In genomic region chr1:225691377-225691776, GRCh38 we compare ENCODE assay signal across 14 cellular contexts. TPM values are rescaled to one million over a fixed set of nuclear protein-coding genes. Genes with fewer than 3 reads are reported as not detected.
DNase-seq lines count a peak whose midpoint lies in the region; ATAC-seq, FAIRE-seq and TF ChIP-seq lines count a peak whose summit lies in the region.
"Had no signal": no experiment of that assay in that cellular context is flagged by ENCODE, and none has a peak within 500 bp of the region (broad histone marks: within the 10 kb centered on the region; RNA-seq: fewer than 3 reads in every experiment).

No MANE protein-coding gene starts in this region.

- no peak overlapping the region for H3K27ac Mint-ChIP-seq in activated CD4-positive, alpha-beta memory T cell treated with anti-CD3 and anti-CD28 coated beads, Interleukin-2, amount 10 ng/mL, durations not matched to agents 7 days and 5 days
- no peak overlapping the region for H3K27ac Mint-ChIP-seq in natural killer cell
- H3K27ac Mint-ChIP-seq: activated CD4-positive, alpha-beta T cell treated with anti-CD3 and anti-CD28 coated beads, Interleukin-2, amount 10 ng/mL, durations not matched to agents 7 days and 5 days; CD4-positive, alpha-beta memory T cell had no signal

- H3K4me3 ChIP-seq in endothelial cell of umbilical vein (replicated peaks in 1 of 3; ENCODE audit: insufficient read depth in 1 of 3, low read depth in 1 of 3, low read length in 3 of 3) (no peak overlapping the region), pancreas (no peak overlapping the region)

- ATAC-seq in pancreas, result peak; percentile 74 to 85 (median 81)
- no peak for ATAC-seq in GM18868 (IDR thresholded peaks at IDR 0.05; ENCODE audit: unreplicated experiment)
- no peak for ATAC-seq in natural killer cell
- ATAC-seq: HCT116 had no signal

- no peaks in the 10 kb centered on the region for H3K4me1 Mint-ChIP-seq in activated CD4-positive, alpha-beta memory T cell treated with anti-CD3 and anti-CD28 coated beads, Interleukin-2, amount 10 ng/mL, durations not matched to agents 7 days and 5 days
- no peaks in the 10 kb centered on the region for H3K4me1 Mint-ChIP-seq in natural killer cell
- H3K4me1 Mint-ChIP-seq: activated CD4-positive, alpha-beta T cell treated with anti-CD3 and anti-CD28 coated beads, Interleukin-2, amount 10 ng/mL, durations not matched to agents 7 days and 5 days; CD4-positive, alpha-beta memory T cell had no signal

- no TSS peak for BruUV-seq in endothelial cell of umbilical vein (replicated peaks; lab: Mats Ljungman, UMichigan)

- H3K79me2 ChIP-seq in endothelial cell of umbilical vein (ENCODE audit: control insufficient read depth, insufficient read depth, low read length), result no peaks in the 10 kb centered on the region

- 11 to 16% methylated on average over 2 of the region's 2 CpGs for WGBS in pancreas, 2 donors

- no peaks in the 10 kb centered on the region for H3K9me3 Mint-ChIP-seq in activated CD4-positive, alpha-beta memory T cell treated with anti-CD3 and anti-CD28 coated beads, Interleukin-2, amount 10 ng/mL, durations not matched to agents 7 days and 5 days
- H3K9me3 Mint-ChIP-seq in natural killer cell, result no peaks in the 10 kb centered on the region
- H3K9me3 Mint-ChIP-seq: activated CD4-positive, alpha-beta T cell treated with anti-CD3 and anti-CD28 coated beads, Interleukin-2, amount 10 ng/mL, durations not matched to agents 7 days and 5 days; CD4-positive, alpha-beta memory T cell had no signal

- intact Hi-C loops in endothelial cell of umbilical vein (cut with micrococcal nuclease) (no loop called here), pancreas (cut with DNase I) (no loop called here), natural killer cell (cut with micrococcal nuclease) (no loop called here)

- H2AFZ ChIP-seq in endothelial cell of umbilical vein (ENCODE audit: low read depth, low read length), result no peak overlapping the region

- dilution Hi-C loops in endothelial cell of umbilical vein (cut with MboI; ENCODE audit: extremely low pct_ligation_motif_present, low sequenced_read_pairs), result no loop called here

- H3K27me3 ChIP-seq in endothelial cell of umbilical vein (ENCODE audit: control insufficient read depth in 2 of 2, insufficient read depth in 2 of 2, low read length in 2 of 2), result no peaks in the 10 kb centered on the region
- no peaks in the 10 kb centered on the region for H3K27me3 ChIP-seq in pancreas

- H3K9ac ChIP-seq in endothelial cell of umbilical vein (replicated peaks; ENCODE audit: extremely low read depth, insufficient read depth, low read length), result no peak overlapping the region

- H3K9me3 ChIP-seq in endothelial cell of umbilical vein (replicated peaks; ENCODE audit: control insufficient read depth, insufficient read depth, low read length) (no peaks in the 10 kb centered on the region), pancreas (no peaks in the 10 kb centered on the region)

- H3K27me3 Mint-ChIP-seq in activated CD4-positive, alpha-beta memory T cell treated with anti-CD3 and anti-CD28 coated beads, Interleukin-2, amount 10 ng/mL, durations not matched to agents 7 days and 5 days, result peaks cover 3% of the 10 kb centered on the region
- H3K27me3 Mint-ChIP-seq in natural killer cell (ENCODE audit: low read depth in 2 of 2), result no peaks in the 10 kb centered on the region

- no peaks in the 10 kb centered on the region for H4K20me1 ChIP-seq in endothelial cell of umbilical vein (replicated peaks; ENCODE audit: control insufficient read depth, extremely low read depth, insufficient read depth, low read length)

- POLR2A ChIA-PET in endothelial cell of umbilical vein (lab: Charles Lee), result no interaction called here
- POLR2A ChIA-PET in activated CD4-positive, alpha-beta memory T cell treated with anti-CD3 and anti-CD28 coated beads, Interleukin-2, amount 10 ng/mL, durations not matched to agents 7 days and 5 days (lab: Charles Lee), result no interaction called here

- no peaks in the 10 kb centered on the region for H3K36me3 ChIP-seq in endothelial cell of umbilical vein (ENCODE audit: control insufficient read depth in 2 of 2, extremely low read depth in 1 of 2, insufficient read depth in 2 of 2, low read length in 2 of 2)
- H3K36me3 ChIP-seq in pancreas, result no peaks in the 10 kb centered on the region

- H3K36me3 Mint-ChIP-seq in activated CD4-positive, alpha-beta memory T cell treated with anti-CD3 and anti-CD28 coated beads, Interleukin-2, amount 10 ng/mL, durations not matched to agents 7 days and 5 days (ENCODE audit: low read depth), result no peaks in the 10 kb centered on the region
- no peaks in the 10 kb centered on the region for H3K36me3 Mint-ChIP-seq in natural killer cell
- H3K36me3 Mint-ChIP-seq: CD4-positive, alpha-beta memory T cell had no signal

- no peaks in the 10 kb centered on the region for H3K9me1 ChIP-seq in endothelial cell of umbilical vein (replicated peaks; ENCODE audit: control insufficient read depth, extremely low read depth, insufficient read depth, low read length)

- no peak overlapping the region for H3K4me2 ChIP-seq in endothelial cell of umbilical vein (ENCODE audit: insufficient read depth, low read length)

- H3K27ac ChIP-seq in endothelial cell of umbilical vein (ENCODE audit: insufficient read depth, low read depth, low read length), result no peak overlapping the region
- peak overlapping the region; percentile 17 to 82 (median 59) for H3K27ac ChIP-seq in pancreas

- no peak for TF ChIP-seq CTCF in endothelial cell of umbilical vein (IDR thresholded peaks at IDR 0.05; ENCODE audit: extremely low read depth in 1 of 2, insufficient read depth in 1 of 2, low read depth in 1 of 2, low read length in 2 of 2)
- TF ChIP-seq CTCF in pancreas (IDR thresholded peaks at IDR 0.05), result no peak
- no peak for TF ChIP-seq CTCF in natural killer cell (IDR thresholded peaks at IDR 0.05)

- TF ChIP-seq POLR2A in endothelial cell of umbilical vein (IDR thresholded peaks at IDR 0.05; ENCODE audit: low read depth, low read length), result no peak

- no peak overlapping the region for H3K4me3 Mint-ChIP-seq in activated CD4-positive, alpha-beta memory T cell treated with anti-CD3 and anti-CD28 coated beads, Interleukin-2, amount 10 ng/mL, durations not matched to agents 7 days and 5 days
- no peak overlapping the region for H3K4me3 Mint-ChIP-seq in natural killer cell
- H3K4me3 Mint-ChIP-seq: activated CD4-positive, alpha-beta T cell treated with anti-CD3 and anti-CD28 coated beads, Interleukin-2, amount 10 ng/mL, durations not matched to agents 7 days and 5 days; CD4-positive, alpha-beta memory T cell had no signal

- H3K4me1 ChIP-seq in endothelial cell of umbilical vein (ENCODE audit: control insufficient read depth, extremely low read depth, insufficient read depth, low read length), result peaks cover 10% of the 10 kb centered on the region
- peaks cover 33 to 52% (median 47%) of the 10 kb centered on the region in 3 donors for H3K4me1 ChIP-seq in pancreas

- DNase-seq in DMS53 (lab: John Stamatoyannopoulos, UW) (peak; percentile 95), NCI-H510A treated with DMSO at 0.1 percent for 48 hours (lab: John Stamatoyannopoulos, UW) (peak; percentile 63), endothelial cell of umbilical vein (ENCODE audit: low read depth, low spot score) (no peak), pancreas (peak in 4 of 6 donors; percentile 24 to 60 (median 46)), activated T-cell treated with anti-CD3 and anti-CD28 coated beads for 4 hours (no peak), natural killer cell (no peak)
- no peak for DNase-seq in activated CD4-positive, alpha-beta memory T cell treated with anti-CD3 and anti-CD28 coated beads, Interleukin-2, amount 10 ng/mL, durations not matched to agents 7 days and 5 days
- DNase-seq: activated CD4-positive, alpha-beta T cell treated with anti-CD3 and anti-CD28 coated beads, Interleukin-2, amount 10 ng/mL, durations not matched to agents 7 days and 5 days; activated naive CD4-positive, alpha-beta T cell; CD4-positive, alpha-beta memory T cell; KBM-7; small intestine had no signal

- FAIRE-seq in endothelial cell of umbilical vein (lab: Jason Lieb, UNC) (peak; percentile 24), pancreas (lab: Jason Lieb, UNC) (no peak)
- FAIRE-seq: small intestine had no signal

- CTCF ChIA-PET in endothelial cell of umbilical vein (lab: Charles Lee), result interaction anchor here (0.8 to 1.4 kb wide), 3 partner anchors 55 to 223 kb away, joined by 3 read pairs; no protein-coding TSS in a partner anchor
- CTCF ChIA-PET in activated CD4-positive, alpha-beta memory T cell treated with anti-CD3 and anti-CD28 coated beads, Interleukin-2, amount 10 ng/mL, durations not matched to agents 7 days and 5 days (lab: Charles Lee), result no interaction called here

TF ChIP-seq in endothelial cell of umbilical vein, 7 proteins besides CTCF, POLR2A, EP300 and RAD21:
- TF ChIP-seq JUN (IDR thresholded peaks at IDR 0.05; ENCODE audit: borderline replicate concordance, insufficient read depth, insufficient read length, low read depth) (no peak), POLR2AphosphoS5 (IDR thresholded peaks at IDR 0.05; ENCODE audit: insufficient read depth, low read depth, low read length) (no peak), MYC (IDR thresholded peaks at IDR 0.05; ENCODE audit: low read depth, low read length) (no peak), GATA2 (IDR thresholded peaks at IDR 0.05; ENCODE audit: insufficient read depth, insufficient read length, low read depth, low read length) (no peak), FOS (IDR thresholded peaks at IDR 0.05; ENCODE audit: borderline replicate concordance, insufficient read depth, low read length) (no peak), EZH2 (IDR thresholded peaks at IDR 0.05; ENCODE audit: borderline replicate concordance, low read depth, low read length, severe bottlenecking) (no peak)
- TF ChIP-seq, protein P1, sequence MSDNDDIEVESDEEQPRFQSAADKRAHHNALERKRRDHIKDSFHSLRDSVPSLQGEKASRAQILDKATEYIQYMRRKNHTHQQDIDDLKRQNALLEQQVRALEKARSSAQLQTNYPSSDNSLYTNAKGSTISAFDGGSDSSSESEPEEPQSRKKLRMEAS (IDR thresholded peaks at IDR 0.05; ENCODE audit: insufficient read depth, insufficient read length), result no peak

RNA-seq across cellular contexts. Expression of gene ENAH, which starts 38.5 kb away (rescaled TPM):
- total RNA-seq in endothelial cell of umbilical vein (80.3 and 95.6 TPM in 2 replicates), pancreas (10 to 100 TPM; 27.8 to 62.8 (median 34.7) TPM), natural killer cell (not detected)
- polyA plus RNA-seq in endothelial cell of umbilical vein (14.8 and 19.9 TPM in 2 replicates), pancreas (10 to 100 TPM in 1 of 2 donors, 1 to 10 TPM in 1; 8.0 to 17.1 TPM)
- polyA plus RNA-seq in endothelial cell of umbilical vein (2011; cell fraction: cytosol; rRNA removed), result 39.1 and 49.2 TPM in 2 replicates
- polyA plus RNA-seq in endothelial cell of umbilical vein (2011; cell fraction: nucleus; rRNA removed), result 53.5 and 71.8 TPM in 2 replicates
- 45.7 and 69.3 TPM in 2 replicates for polyA plus RNA-seq in endothelial cell of umbilical vein (2012)
- polyA minus RNA-seq in endothelial cell of umbilical vein, result 74.8 and 89.2 TPM in 2 replicates
- polyA minus RNA-seq in endothelial cell of umbilical vein (2011; cell fraction: cytosol; rRNA and poly(A)+ RNA removed), result 20.8 TPM
- polyA minus RNA-seq in endothelial cell of umbilical vein (2011; cell fraction: nucleus; rRNA and poly(A)+ RNA removed), result 64.3 and 82.0 TPM in 2 replicates
- not detected for total RNA-seq in activated CD4-positive, alpha-beta memory T cell treated with anti-CD3 and anti-CD28 coated beads, Interleukin-2, amount 10 ng/mL, durations not matched to agents 7 days and 5 days
- total RNA-seq: activated CD4-positive, alpha-beta T cell treated with anti-CD3 and anti-CD28 coated beads, Interleukin-2, amount 10 ng/mL, durations not matched to agents 7 days and 5 days had no signal
- polyA plus RNA-seq: CD4-positive, alpha-beta memory T cell had no signal

Comparison
In these comparisons a context has a peak if more than half of its experiments do, and no peak if none do; other contexts are left out.
1. DNase-seq: peak in DMS53 (single experiment), NCI-H510A treated with DMSO at 0.1 percent for 48 hours (single experiment) and pancreas (4 of 6); none in endothelial cell of umbilical vein (single experiment), activated T-cell treated with anti-CD3 and anti-CD28 coated beads for 4 hours (single experiment), activated CD4-positive, alpha-beta memory T cell treated with anti-CD3 and anti-CD28 coated beads, Interleukin-2, amount 10 ng/mL, durations not matched to agents 7 days and 5 days (single experiment) and natural killer cell (single experiment).
2. ATAC-seq: peak in pancreas (4 of 4); none in GM18868 (single experiment) and natural killer cell (0 of 3).
3. RNA of gene ENAH, which starts 38.5 kb away (total RNA-seq): 80.3 to 95.6 TPM in endothelial cell of umbilical vein and 27.8 to 62.8 TPM in pancreas; not detected in natural killer cell and not detected in activated CD4-positive, alpha-beta memory T cell treated with anti-CD3 and anti-CD28 coated beads, Interleukin-2, amount 10 ng/mL, durations not matched to agents 7 days and 5 days; every median in the first group is over 10 times any median in the second.